Comparison of ENCODE assay signal across 19 cellular contexts in the genomic region with DNA sequence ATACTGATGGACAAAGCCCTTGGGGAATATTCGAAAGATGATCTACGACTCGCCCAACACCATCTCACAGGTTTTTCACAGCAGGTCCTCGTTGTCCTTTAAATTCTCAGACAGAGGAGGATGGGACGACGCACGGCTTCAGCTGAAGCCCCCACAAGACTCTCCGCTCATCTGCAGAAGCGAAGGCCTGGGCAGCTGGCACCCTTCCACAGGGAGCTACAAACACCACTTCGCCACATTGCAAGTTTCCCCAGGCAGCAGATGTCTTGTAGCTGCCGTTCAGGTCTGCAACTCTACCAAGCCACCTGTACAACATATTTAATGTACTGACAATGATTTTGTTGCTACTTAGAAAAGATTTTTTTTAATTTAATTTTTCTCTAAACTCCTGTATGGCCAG.
DNase-seq lines count a peak whose midpoint lies in the region; ATAC-seq and TF ChIP-seq lines count a peak whose summit lies in the region.
"Had no signal": no experiment of that assay in that cellular context is flagged by ENCODE, and none has a peak within 500 bp of the region (broad histone marks: within the 10 kb centered on the region; RNA-seq: fewer than 3 reads in every experiment).

No MANE protein-coding gene starts in this region.

- WGBS in esophagus squamous epithelium, 2 donors, result 77 to 84% methylated on average over 10 to 11 of the region's 11 CpGs

- POLR2A ChIA-PET in OCI-LY7 (lab: Charles Lee), result interaction anchor here (0.7 kb wide), 1 partner anchor 53 kb away, joined by 3 read pairs; no protein-coding TSS in a partner anchor

- no peak overlapping the region for H3K27ac Mint-ChIP-seq in neural progenitor cell

- H3K27me3 Mint-ChIP-seq in neural progenitor cell (ENCODE audit: insufficient read depth, low read depth), result peaks cover 5% of the 10 kb centered on the region

- H3K4me3 Mint-ChIP-seq in neural progenitor cell, result no peak overlapping the region
- H3K4me3 Mint-ChIP-seq: CD4-positive, alpha-beta memory T cell had no signal

- no peak for ATAC-seq in HG02973 (IDR thresholded peaks at IDR 0.05; ENCODE audit: unreplicated experiment)
- ATAC-seq: GM12878, K562 had no signal

- DNase-seq in NCI-H2107 treated with DMSO at 0.1 percent for 48 hours (lab: John Stamatoyannopoulos, UW; ENCODE audit: unreplicated experiment), result peak; percentile 11
- DNase-seq in NCI-H2107 (lab: John Stamatoyannopoulos, UW), result no peak
- DNase-seq in NCI-H1694 treated with DMSO at 0.1 percent for 48 hours (lab: John Stamatoyannopoulos, UW), result peak; percentile 71
- peak; percentile 5 for DNase-seq in SK-N-DZ (ENCODE audit: low spot score)
- no peak for DNase-seq in neural progenitor cell (ENCODE audit: low spot score)
- no peak for DNase-seq in esophagus squamous epithelium (lab: John Stamatoyannopoulos, UW)
- no peak for DNase-seq in OCI-LY7 (ENCODE audit: low spot score)
- DNase-seq: Calu3; CD4-positive, alpha-beta memory T cell; DMS79 treated with DMSO at 0.1 percent for 48 hours; NCI-H1436; NCI-H510A; NK-92 treated with Interleukin-12 subunit alpha and Interleukin-12 subunit beta, amount 100 ng/mL, for 24 hours; RPMI8226; T-helper 2 cell had no signal

- H3K4me1 ChIP-seq in neural progenitor cell (peaks cover 24% of the 10 kb centered on the region), esophagus squamous epithelium (no peaks in the 10 kb centered on the region), OCI-LY7 (ENCODE audit: insufficient read depth, low read length, poor library complexity, severe bottlenecking) (no peaks in the 10 kb centered on the region)

- H3K36me3 ChIP-seq in neural progenitor cell, result peaks cover 3% of the 10 kb centered on the region
- H3K36me3 ChIP-seq in esophagus squamous epithelium, result no peaks in the 10 kb centered on the region
- H3K36me3 ChIP-seq in OCI-LY7 (ENCODE audit: insufficient read depth, low read length), result no peaks in the 10 kb centered on the region

- H3K9me2 ChIP-seq in OCI-LY7 (ENCODE audit: insufficient read depth, low read length), result no peaks in the 10 kb centered on the region

- peak overlapping the region; percentile 53 for H2AFZ ChIP-seq in neural progenitor cell (replicated peaks)
- no peak overlapping the region for H2AFZ ChIP-seq in OCI-LY7 (ENCODE audit: low read length)

- H3K79me2 ChIP-seq in neural progenitor cell (ENCODE audit: low read depth), result no peaks in the 10 kb centered on the region
- no peaks in the 10 kb centered on the region for H3K79me2 ChIP-seq in OCI-LY7 (ENCODE audit: insufficient read depth, low read depth, low read length)

- H3F3A ChIP-seq in neural progenitor cell (ENCODE audit: low read depth), result peaks cover 12% of the 10 kb centered on the region

- peaks cover 2% of the 10 kb centered on the region for H3K9me3 ChIP-seq in neural progenitor cell (ENCODE audit: low read depth)
- H3K9me3 ChIP-seq in esophagus squamous epithelium, result no peaks in the 10 kb centered on the region
- H3K9me3 ChIP-seq in OCI-LY7 (ENCODE audit: low read length), result no peaks in the 10 kb centered on the region

- H3K4me2 ChIP-seq in neural progenitor cell (no peak overlapping the region), OCI-LY7 (ENCODE audit: low read length) (no peak overlapping the region)

- CTCF ChIA-PET in OCI-LY7 (lab: Charles Lee; ENCODE audit: unreplicated experiment), result no interaction called here

- H3K9me3 Mint-ChIP-seq in neural progenitor cell, result no peaks in the 10 kb centered on the region

- H3K27ac ChIP-seq in neural progenitor cell (no peak overlapping the region), esophagus squamous epithelium (no peak overlapping the region), OCI-LY7 (ENCODE audit: low read depth, low read length, poor library complexity, severe bottlenecking) (no peak overlapping the region)
- H3K27ac ChIP-seq: 22Rv1 had no signal

- no peak overlapping the region for H3K9ac ChIP-seq in neural progenitor cell

- H3K27me3 ChIP-seq in neural progenitor cell (no peaks in the 10 kb centered on the region), esophagus squamous epithelium (no peaks in the 10 kb centered on the region)

- no peak for TF ChIP-seq CTCF in neural progenitor cell (IDR thresholded peaks at IDR 0.05)
- no peak for TF ChIP-seq CTCF in esophagus squamous epithelium (IDR thresholded peaks at IDR 0.05)
- TF ChIP-seq CTCF in OCI-LY7 (conservative IDR thresholded peaks at IDR 0.05; ENCODE audit: low read length), result no peak

- H4K20me1 ChIP-seq in neural progenitor cell (ENCODE audit: low read depth) (no peaks in the 10 kb centered on the region), OCI-LY7 (ENCODE audit: insufficient read depth, low read length) (no peaks in the 10 kb centered on the region)

- H3K4me1 Mint-ChIP-seq in neural progenitor cell, result no peaks in the 10 kb centered on the region

- no TSS peak for BruUV-seq in OCI-LY7 (replicated peaks; lab: Mats Ljungman, UMichigan)

- intact Hi-C loops in esophagus squamous epithelium (cut with DNase I), result no loop called here
- intact Hi-C loops in OCI-LY7 (cut with micrococcal nuclease; ENCODE audit: unreplicated experiment), result no loop called here

- H3K4me3 ChIP-seq in neural progenitor cell (no peak overlapping the region), esophagus squamous epithelium (no peak overlapping the region), OCI-LY7 (ENCODE audit: low read depth, low read length, poor library complexity, severe bottlenecking) (no peak overlapping the region)
- H3K4me3 ChIP-seq: GM12878, K562 had no signal

- TF ChIP-seq POLR2A in esophagus squamous epithelium (IDR thresholded peaks at IDR 0.05), result no peak

- H3K36me3 Mint-ChIP-seq in neural progenitor cell, result no peaks in the 10 kb centered on the region
- H3K36me3 Mint-ChIP-seq: CD4-positive, alpha-beta memory T cell had no signal

Comparison
In these comparisons a context has a peak if more than half of its experiments do, and no peak if none do; other contexts are left out.
1. DNase-seq: peak in NCI-H2107 treated with DMSO at 0.1 percent for 48 hours (single experiment), NCI-H1694 treated with DMSO at 0.1 percent for 48 hours (single experiment) and SK-N-DZ (single experiment); none in NCI-H2107 (single experiment), neural progenitor cell (single experiment), esophagus squamous epithelium (single experiment) and OCI-LY7 (single experiment).